ENCODE assay signal across 17 cellular contexts in genomic region chr6:100382767-100383195, GRCh38.
A peak's percentile ranks its signal among the peaks of the same experiment; 100 is the strongest.
DNase-seq lines count a peak whose midpoint lies in the region; ATAC-seq and TF ChIP-seq lines count a peak whose summit lies in the region.
"Had no signal": no experiment of that assay in that cellular context is flagged by ENCODE, and none has a peak within 500 bp of the region (broad histone marks: within the 10 kb centered on the region; RNA-seq: fewer than 3 reads in every experiment).

No MANE protein-coding gene starts in this region.

- no peak for TF ChIP-seq POLR2A in breast epithelium (IDR thresholded peaks at IDR 0.05)

- H3K9me3 ChIP-seq in breast epithelium = no peaks in the 10 kb centered on the region
- H3K9me3 ChIP-seq: BLaER1 had no signal

- H3K4me1 Mint-ChIP-seq in MCF 10A (ENCODE audit: insufficient read depth, unreplicated experiment) = no peaks in the 10 kb centered on the region
- H3K4me1 Mint-ChIP-seq: CD8-positive, alpha-beta memory T cell had no signal

- H3K36me3 ChIP-seq in breast epithelium = no peaks in the 10 kb centered on the region
- H3K36me3 ChIP-seq: BLaER1 had no signal

- POLR2A ChIA-PET in MCF 10A (lab: Yijun Ruan, JAX) = interaction anchor here (0.7 kb wide), 1 partner anchor 90 kb away, joined by 4 read pairs; no protein-coding TSS in a partner anchor

- H3K36me3 Mint-ChIP-seq in MCF 10A (ENCODE audit: insufficient read depth, unreplicated experiment) = no peaks in the 10 kb centered on the region
- H3K36me3 Mint-ChIP-seq: CD8-positive, alpha-beta memory T cell had no signal

- no peak overlapping the region for H3K27ac ChIP-seq in breast epithelium
- H3K27ac ChIP-seq: BLaER1 had no signal

- no peak overlapping the region for H3K27ac Mint-ChIP-seq in MCF 10A (ENCODE audit: low read depth, unreplicated experiment)
- H3K27ac Mint-ChIP-seq: CD8-positive, alpha-beta memory T cell had no signal

- intact Hi-C loops in MCF 10A (cut with micrococcal nuclease) (no loop called here), breast epithelium (cut with DNase I; ENCODE audit: low total_unique reads) (no loop called here)

- no peaks in the 10 kb centered on the region for H3K9me3 Mint-ChIP-seq in MCF 10A (ENCODE audit: unreplicated experiment)
- H3K9me3 Mint-ChIP-seq: CD8-positive, alpha-beta memory T cell had no signal

- peak; percentile 10 for DNase-seq in MCF 10A (ENCODE audit: unreplicated experiment)
- DNase-seq in breast epithelium (ENCODE audit: low spot score in 2 of 2) = no peak
- DNase-seq in dermis blood vessel endothelial cell = peak; percentile 64
- DNase-seq in kidney tubule cell (ENCODE audit: low spot score) = peak; percentile 34
- DNase-seq in mucosa of gallbladder (ENCODE audit: low spot score) = no peak
- no peak for DNase-seq in DMS79 (lab: John Stamatoyannopoulos, UW)
- DNase-seq: 8988T; CD8-positive, alpha-beta memory T cell; NCI-H1092 treated with DMSO at 0.1 percent for 48 hours; NCI-H1694 treated with DMSO at 0.1 percent for 48 hours; NCI-H345; SHP77 had no signal

- BruUV-seq in MCF 10A (replicated peaks; lab: Mats Ljungman, UMichigan) = no TSS peak

- TF ChIP-seq CTCF in MCF 10A (IDR thresholded peaks at IDR 0.05; ENCODE audit: unreplicated experiment) (no peak), breast epithelium (IDR thresholded peaks at IDR 0.05) (no peak)

- no peak for ATAC-seq in GM21576 (IDR thresholded peaks at IDR 0.05; ENCODE audit: unreplicated experiment)
- no peak for ATAC-seq in GM21526 (IDR thresholded peaks at IDR 0.05; ENCODE audit: low FRiP score, unreplicated experiment)
- ATAC-seq: HCT116, Panc1 had no signal

- no peaks in the 10 kb centered on the region for H3K27me3 Mint-ChIP-seq in MCF 10A (ENCODE audit: insufficient read depth, unreplicated experiment)

- no peaks in the 10 kb centered on the region for H3K27me3 ChIP-seq in breast epithelium
- H3K27me3 ChIP-seq: BLaER1 had no signal

- H3K4me3 ChIP-seq in breast epithelium = no peak overlapping the region
- H3K4me3 ChIP-seq: BLaER1 had no signal

- no peak overlapping the region for H3K4me3 Mint-ChIP-seq in MCF 10A (ENCODE audit: unreplicated experiment)
- H3K4me3 Mint-ChIP-seq: CD8-positive, alpha-beta memory T cell had no signal

- CTCF ChIA-PET in MCF 10A (lab: Yijun Ruan, JAX) = interaction anchor here (0.6 kb wide), 1 partner anchor 253 kb away, joined by 3 read pairs; no protein-coding TSS in a partner anchor

- H3K4me1 ChIP-seq in breast epithelium = no peaks in the 10 kb centered on the region
- H3K4me1 ChIP-seq: BLaER1 had no signal

Comparison
In these comparisons a context has a peak if more than half of its experiments do, and no peak if none do; other contexts are left out.
1. DNase-seq: peak in MCF 10A (single experiment), dermis blood vessel endothelial cell (single experiment) and kidney tubule cell (single experiment); none in breast epithelium (0 of 2), mucosa of gallbladder (single experiment) and DMS79 (single experiment).